In genomic region chr14:39474416-39474911, GRCh38 we compare ENCODE assay signal across 1 cellular context.
TF ChIP-seq lines count a peak whose summit lies in the region.

No MANE protein-coding gene starts in this region.

TF ChIP-seq in GM12878, 131 proteins besides CTCF, POLR2A, EP300 and RAD21 (continued from another document and continues in another):
- TF ChIP-seq EED (IDR thresholded peaks at IDR 0.05; ENCODE audit: low read depth) (peak; percentile 41; the same call in 1 of the 2 replicates), POU2F2 (IDR thresholded peaks at IDR 0.05; ENCODE audit: borderline replicate concordance, low read depth, low read length) (no peak), SUZ12 (IDR thresholded peaks at IDR 0.05; ENCODE audit: unreplicated experiment) (no peak), PAX8 (IDR thresholded peaks at IDR 0.05) (no peak), ATF7 (IDR thresholded peaks at IDR 0.05; ENCODE audit: low read depth) (peak; percentile 76), ZZZ3 (IDR thresholded peaks at IDR 0.05; ENCODE audit: control insufficient read depth, insufficient read length, low read depth) (no peak), ZBTB33 (IDR thresholded peaks at IDR 0.05) (no peak), MEF2A (IDR thresholded peaks at IDR 0.05; ENCODE audit: insufficient read depth, low read depth, low read length) (no peak), SPI1 (IDR thresholded peaks at IDR 0.05; ENCODE audit: borderline replicate concordance, insufficient read depth, low read depth, low read length) (peak; percentile 56; the same call in 1 of the 2 replicates), CEBPB (IDR thresholded peaks at IDR 0.05; ENCODE audit: borderline replicate concordance in 1 of 2, low read depth in 2 of 2, low read length in 2 of 2) (no peak), HCFC1 (IDR thresholded peaks at IDR 0.05; ENCODE audit: low read length) (no peak), CBX5 (IDR thresholded peaks at IDR 0.05; ENCODE audit: low read depth) (no peak), SMAD5 (IDR thresholded peaks at IDR 0.05; ENCODE audit: low read depth) (no peak), HDAC6 (IDR thresholded peaks at IDR 0.05; ENCODE audit: unreplicated experiment) (no peak), NBN (IDR thresholded peaks at IDR 0.05) (no peak), TCF12 (IDR thresholded peaks at IDR 0.05; ENCODE audit: low read depth, low read length) (no peak), ZNF217 (IDR thresholded peaks at IDR 0.05) (no peak), HSF1 (IDR thresholded peaks at IDR 0.05; ENCODE audit: low read depth, low read length) (no peak), HDGF (IDR thresholded peaks at IDR 0.05) (no peak), PBX3 (IDR thresholded peaks at IDR 0.05; ENCODE audit: insufficient replicate concordance, low read depth, low read length) (no peak), ZNF622 (IDR thresholded peaks at IDR 0.05) (no peak), EZH2 (IDR thresholded peaks at IDR 0.05; ENCODE audit: borderline replicate concordance, control insufficient read depth, low read depth, low read length) (no peak), MEF2B (IDR thresholded peaks at IDR 0.05; ENCODE audit: partially characterized antibody, poor library complexity, severe bottlenecking) (no peak), RCOR1 (conservative IDR thresholded peaks at IDR 0.05; ENCODE audit: low read depth, low read length) (no peak), ZNF24 (IDR thresholded peaks at IDR 0.05) (no peak), NR2C2 (IDR thresholded peaks at IDR 0.05; ENCODE audit: borderline replicate concordance, control insufficient read depth, insufficient read length, low read depth) (no peak), TAF1 (IDR thresholded peaks at IDR 0.05; ENCODE audit: borderline replicate concordance, low read depth, low read length) (no peak), ZNF384 (IDR thresholded peaks at IDR 0.05; ENCODE audit: borderline replicate concordance, low read depth, low read length) (no peak), GABPA (IDR thresholded peaks at IDR 0.05; ENCODE audit: low read depth) (no peak), EGR1 (IDR thresholded peaks at IDR 0.05; ENCODE audit: borderline replicate concordance in 1 of 2, low read depth in 2 of 2, low read length in 2 of 2) (no peak), SMC3 (IDR thresholded peaks at IDR 0.05; ENCODE audit: borderline replicate concordance, low read length) (no peak), MTA3 (IDR thresholded peaks at IDR 0.05; ENCODE audit: borderline replicate concordance, low read length) (no peak), CEBPZ (IDR thresholded peaks at IDR 0.05; ENCODE audit: low read depth, low read length) (no peak), SMAD1 (IDR thresholded peaks at IDR 0.05; ENCODE audit: low read depth, partially characterized antibody) (no peak), MXI1 (IDR thresholded peaks at IDR 0.05; ENCODE audit: low read depth, low read length) (no peak), IKZF2 (IDR thresholded peaks at IDR 0.05) (peak; percentile 73 to 74; a peak in 3 of 4 replicates), NR2F1 (conservative IDR thresholded peaks at IDR 0.05) (no peak), PML (IDR thresholded peaks at IDR 0.05; ENCODE audit: low read length) (no peak), JUND (IDR thresholded peaks at IDR 0.05; ENCODE audit: low read depth, low read length) (no peak), SMARCA5 (IDR thresholded peaks at IDR 0.05) (no peak), LARP7 (IDR thresholded peaks at IDR 0.05) (no peak), DPF2 (IDR thresholded peaks at IDR 0.05) (0 out of 2 replicates have a peak, but pooled peaks have one; percentile 41), MYC (IDR thresholded peaks at IDR 0.05; ENCODE audit: insufficient read depth, insufficient read length, insufficient replicate concordance, low read length, severe bottlenecking) (no peak), POLR2AphosphoS5 (IDR thresholded peaks at IDR 0.05; ENCODE audit: low read length) (no peak), CREB1 (IDR thresholded peaks at IDR 0.05; ENCODE audit: low read depth) (0 out of 2 replicates have a peak, but pooled peaks have one; percentile 44), CHD1 (IDR thresholded peaks at IDR 0.05; ENCODE audit: low read depth, low read length) (no peak), NFYA (IDR thresholded peaks at IDR 0.05; ENCODE audit: borderline replicate concordance, low read depth, low read length) (no peak), SUPT20H (IDR thresholded peaks at IDR 0.05; ENCODE audit: borderline replicate concordance, control insufficient read depth, low read depth, low read length) (no peak), STAT1 (conservative IDR thresholded peaks at IDR 0.05) (no peak), SRF (IDR thresholded peaks at IDR 0.05; ENCODE audit: low read depth in 2 of 2, low read length in 2 of 2) (0 out of 4 replicates have a peak, but pooled peaks of 1 of the 2 experiments have one; percentile 4), RBBP5 (conservative IDR thresholded peaks at IDR 0.05) (no peak)
- TF ChIP-seq, protein P1, sequence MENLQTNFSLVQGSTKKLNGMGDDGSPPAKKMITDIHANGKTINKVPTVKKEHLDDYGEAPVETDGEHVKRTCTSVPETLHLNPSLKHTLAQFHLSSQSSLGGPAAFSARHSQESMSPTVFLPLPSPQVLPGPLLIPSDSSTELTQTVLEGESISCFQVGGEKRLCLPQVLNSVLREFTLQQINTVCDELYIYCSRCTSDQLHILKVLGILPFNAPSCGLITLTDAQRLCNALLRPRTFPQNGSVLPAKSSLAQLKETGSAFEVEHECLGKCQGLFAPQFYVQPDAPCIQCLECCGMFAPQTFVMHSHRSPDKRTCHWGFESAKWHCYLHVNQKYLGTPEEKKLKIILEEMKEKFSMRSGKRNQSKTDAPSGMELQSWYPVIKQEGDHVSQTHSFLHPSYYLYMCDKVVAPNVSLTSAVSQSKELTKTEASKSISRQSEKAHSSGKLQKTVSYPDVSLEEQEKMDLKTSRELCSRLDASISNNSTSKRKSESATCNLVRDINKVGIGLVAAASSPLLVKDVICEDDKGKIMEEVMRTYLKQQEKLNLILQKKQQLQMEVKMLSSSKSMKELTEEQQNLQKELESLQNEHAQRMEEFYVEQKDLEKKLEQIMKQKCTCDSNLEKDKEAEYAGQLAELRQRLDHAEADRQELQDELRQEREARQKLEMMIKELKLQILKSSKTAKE (IDR thresholded peaks at IDR 0.05; ENCODE audit: low read depth, poor library complexity, severe bottlenecking): no peak
- TF ChIP-seq, protein P2, sequence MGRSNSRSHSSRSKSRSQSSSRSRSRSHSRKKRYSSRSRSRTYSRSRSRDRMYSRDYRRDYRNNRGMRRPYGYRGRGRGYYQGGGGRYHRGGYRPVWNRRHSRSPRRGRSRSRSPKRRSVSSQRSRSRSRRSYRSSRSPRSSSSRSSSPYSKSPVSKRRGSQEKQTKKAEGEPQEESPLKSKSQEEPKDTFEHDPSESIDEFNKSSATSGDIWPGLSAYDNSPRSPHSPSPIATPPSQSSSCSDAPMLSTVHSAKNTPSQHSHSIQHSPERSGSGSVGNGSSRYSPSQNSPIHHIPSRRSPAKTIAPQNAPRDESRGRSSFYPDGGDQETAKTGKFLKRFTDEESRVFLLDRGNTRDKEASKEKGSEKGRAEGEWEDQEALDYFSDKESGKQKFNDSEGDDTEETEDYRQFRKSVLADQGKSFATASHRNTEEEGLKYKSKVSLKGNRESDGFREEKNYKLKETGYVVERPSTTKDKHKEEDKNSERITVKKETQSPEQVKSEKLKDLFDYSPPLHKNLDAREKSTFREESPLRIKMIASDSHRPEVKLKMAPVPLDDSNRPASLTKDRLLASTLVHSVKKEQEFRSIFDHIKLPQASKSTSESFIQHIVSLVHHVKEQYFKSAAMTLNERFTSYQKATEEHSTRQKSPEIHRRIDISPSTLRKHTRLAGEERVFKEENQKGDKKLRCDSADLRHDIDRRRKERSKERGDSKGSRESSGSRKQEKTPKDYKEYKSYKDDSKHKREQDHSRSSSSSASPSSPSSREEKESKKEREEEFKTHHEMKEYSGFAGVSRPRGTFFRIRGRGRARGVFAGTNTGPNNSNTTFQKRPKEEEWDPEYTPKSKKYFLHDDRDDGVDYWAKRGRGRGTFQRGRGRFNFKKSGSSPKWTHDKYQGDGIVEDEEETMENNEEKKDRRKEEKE (IDR thresholded peaks at IDR 0.05): no peak
- TF ChIP-seq, protein P3, sequence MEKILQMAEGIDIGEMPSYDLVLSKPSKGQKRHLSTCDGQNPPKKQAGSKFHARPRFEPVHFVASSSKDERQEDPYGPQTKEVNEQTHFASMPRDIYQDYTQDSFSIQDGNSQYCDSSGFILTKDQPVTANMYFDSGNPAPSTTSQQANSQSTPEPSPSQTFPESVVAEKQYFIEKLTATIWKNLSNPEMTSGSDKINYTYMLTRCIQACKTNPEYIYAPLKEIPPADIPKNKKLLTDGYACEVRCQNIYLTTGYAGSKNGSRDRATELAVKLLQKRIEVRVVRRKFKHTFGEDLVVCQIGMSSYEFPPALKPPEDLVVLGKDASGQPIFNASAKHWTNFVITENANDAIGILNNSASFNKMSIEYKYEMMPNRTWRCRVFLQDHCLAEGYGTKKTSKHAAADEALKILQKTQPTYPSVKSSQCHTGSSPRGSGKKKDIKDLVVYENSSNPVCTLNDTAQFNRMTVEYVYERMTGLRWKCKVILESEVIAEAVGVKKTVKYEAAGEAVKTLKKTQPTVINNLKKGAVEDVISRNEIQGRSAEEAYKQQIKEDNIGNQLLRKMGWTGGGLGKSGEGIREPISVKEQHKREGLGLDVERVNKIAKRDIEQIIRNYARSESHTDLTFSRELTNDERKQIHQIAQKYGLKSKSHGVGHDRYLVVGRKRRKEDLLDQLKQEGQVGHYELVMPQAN (conservative IDR thresholded peaks at IDR 0.05): no peak
